In the genomic region with DNA sequence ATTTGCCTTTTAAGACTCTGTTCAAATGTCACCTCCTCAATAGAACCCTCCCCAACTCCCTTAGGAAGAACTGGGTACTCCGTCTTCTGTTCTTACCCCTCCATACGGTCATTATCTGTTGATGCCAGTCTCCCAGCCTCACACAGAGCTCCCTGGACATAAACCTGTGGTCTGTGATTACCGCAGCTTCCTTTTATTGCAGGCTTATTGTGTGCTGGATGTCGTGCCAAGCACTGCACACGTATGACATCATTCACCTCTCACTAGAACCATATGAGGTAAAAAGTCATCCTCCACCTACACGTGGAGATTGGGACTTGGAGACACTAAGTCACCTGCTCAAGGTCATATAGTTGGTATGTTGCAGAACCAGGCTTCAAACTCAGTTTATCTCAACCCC, we compare ENCODE assay signal across 7 cellular contexts. TPM values are rescaled to one million over a fixed set of nuclear protein-coding genes. Genes with fewer than 3 reads are reported as not detected.
"Had no signal": no experiment of that assay in that cellular context is flagged by ENCODE, and none has a peak within 500 bp of the region (broad histone marks: within the 10 kb centered on the region; RNA-seq: fewer than 3 reads in every experiment).

No MANE protein-coding gene starts in this region.

- DNase-seq: activated effector memory CD4-positive, alpha-beta T cell treated with Interleukin-2 at 50 U/mL for 16 hours; amniotic stem cell had no signal

- H3K27ac ChIP-seq: body of pancreas, testis, upper lobe of right lung had no signal

- H3K27me3 ChIP-seq: body of pancreas, testis had no signal

- H3K4me1 ChIP-seq: body of pancreas, testis, upper lobe of right lung had no signal

- H3K9me3 ChIP-seq: body of pancreas, testis, upper lobe of right lung had no signal

- H3K36me3 ChIP-seq: upper lobe of right lung had no signal

- H3K4me3 ChIP-seq: body of pancreas, testis, upper lobe of right lung had no signal

RNA-seq across cellular contexts. Expression of gene PTPN5, which starts 15.3 kb away (rescaled TPM):
- total RNA-seq: activated CD8-positive, alpha-beta memory T cell treated with anti-CD3 and anti-CD28 coated beads, Interleukin-2, amount 10 ng/mL, durations not matched to agents 7 days and 5 days; osteoblast had no signal

RNA-seq across cellular contexts. Expression of gene IGSF22, which starts 50.3 kb away (rescaled TPM):
- total RNA-seq: body of pancreas, osteoblast had no signal
